ENCODE assay signal across 1 cellular context in the genomic region with DNA sequence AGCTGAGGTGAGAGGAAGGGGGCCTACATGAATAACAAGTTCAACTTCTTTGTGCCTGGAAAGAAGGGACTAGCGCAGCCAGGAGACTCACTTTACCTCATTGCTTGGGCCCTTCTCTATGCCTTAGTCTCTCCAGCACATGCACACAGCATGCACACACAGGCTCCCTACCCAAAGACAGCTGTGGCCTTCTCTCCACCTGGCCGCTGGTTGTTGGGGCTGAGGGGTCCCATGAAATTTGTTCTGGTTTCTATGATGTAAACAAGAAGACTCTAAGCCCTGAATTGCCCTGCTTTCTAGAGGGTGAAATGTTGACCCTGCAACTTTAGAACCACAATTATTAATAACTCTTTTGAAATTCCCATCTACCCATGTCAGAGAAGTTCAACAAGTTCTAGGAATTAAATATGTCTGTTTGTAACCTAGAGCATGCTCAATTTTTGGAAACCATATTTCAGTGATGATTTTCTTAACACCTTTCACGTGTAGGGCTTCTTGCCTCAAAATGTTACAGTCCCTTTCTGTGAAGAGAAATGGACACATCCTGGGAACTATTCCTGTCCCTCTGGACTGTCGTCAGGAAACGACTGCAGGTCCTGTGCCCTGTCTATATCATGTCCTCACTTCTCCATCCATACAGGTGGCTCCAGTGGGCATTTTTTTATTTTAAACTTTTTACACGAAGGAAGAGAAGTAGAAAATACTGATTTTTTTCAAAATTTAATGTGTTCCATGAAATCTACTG. TPM values are rescaled to one million over a fixed set of nuclear protein-coding genes. Genes with fewer than 3 reads are reported as not detected.
"Had no signal": no experiment of that assay in that cellular context is flagged by ENCODE, and none has a peak within 500 bp of the region (broad histone marks: within the 10 kb centered on the region; RNA-seq: fewer than 3 reads in every experiment).

No MANE protein-coding gene starts in this region.

RNA-seq across cellular contexts. Expression of a gene that starts 15.4 kb away (rescaled TPM):
- total RNA-seq: SJSA1 had no signal
